Comparison of ENCODE assay signal across 8 cellular contexts in the genomic region with DNA sequence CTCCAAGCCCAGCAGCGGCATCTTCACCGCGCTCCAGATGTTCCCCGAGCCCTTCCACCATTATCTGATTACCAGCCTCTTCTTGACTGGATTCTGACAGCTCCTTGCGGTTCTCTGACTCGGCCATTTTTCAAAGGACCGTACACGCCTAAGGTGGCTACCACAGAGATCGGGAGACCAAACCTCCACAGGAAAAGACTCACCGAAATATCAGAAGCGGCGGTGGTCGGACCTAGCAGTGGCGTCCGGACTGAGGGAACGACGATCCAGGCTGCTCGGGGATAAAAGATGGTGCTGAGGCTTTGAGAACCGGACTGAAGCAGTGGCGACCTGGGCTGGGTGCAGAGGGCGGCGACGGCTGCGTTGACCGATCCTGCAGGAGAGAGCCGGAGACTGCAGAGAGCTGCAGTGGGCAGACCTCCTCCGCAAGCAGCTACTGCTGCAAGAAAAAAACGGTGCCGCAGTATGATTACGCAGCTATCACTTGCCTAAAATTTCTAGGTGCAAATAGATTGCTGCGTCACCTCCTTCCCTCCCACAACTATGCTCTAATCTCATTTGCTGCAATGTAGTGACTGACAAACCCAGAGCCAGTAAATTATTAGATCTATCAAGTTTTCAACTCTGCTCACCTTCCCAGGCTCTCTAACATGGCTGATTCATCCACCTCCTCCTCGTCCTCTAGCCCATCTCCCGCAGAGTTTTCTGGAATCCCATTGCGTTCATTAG. TPM values are rescaled to one million over a fixed set of nuclear protein-coding genes. Genes with fewer than 3 reads are reported as not detected.
DNase-seq lines count a peak whose midpoint lies in the region; ATAC-seq and TF ChIP-seq lines count a peak whose summit lies in the region.

A gene with protein sequence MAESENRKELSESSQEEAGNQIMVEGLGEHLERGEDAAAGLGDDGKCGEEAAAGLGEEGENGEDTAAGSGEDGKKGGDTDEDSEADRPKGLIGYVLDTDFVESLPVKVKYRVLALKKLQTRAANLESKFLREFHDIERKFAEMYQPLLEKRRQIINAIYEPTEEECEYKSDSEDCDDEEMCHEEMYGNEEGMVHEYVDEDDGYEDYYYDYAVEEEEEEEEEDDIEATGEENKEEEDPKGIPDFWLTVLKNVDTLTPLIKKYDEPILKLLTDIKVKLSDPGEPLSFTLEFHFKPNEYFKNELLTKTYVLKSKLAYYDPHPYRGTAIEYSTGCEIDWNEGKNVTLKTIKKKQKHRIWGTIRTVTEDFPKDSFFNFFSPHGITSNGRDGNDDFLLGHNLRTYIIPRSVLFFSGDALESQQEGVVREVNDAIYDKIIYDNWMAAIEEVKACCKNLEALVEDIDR (minus strand): TSS at position 486 of the 729 bp plus-strand sequence. CDS start 359 bp downstream, at position 127.

- H3K4me3 ChIP-seq in A673 (ENCODE audit: low read depth, low read length, poor library complexity, severe bottlenecking) (peak within 1 kb of the TSS; percentile 33), KMS-11 (IDR thresholded peaks at IDR 0.05; ENCODE audit: insufficient read depth, low read depth, low read length) (no peak within 1 kb of the TSS), subcutaneous abdominal adipose tissue (ENCODE audit: low read depth in 1 of 5, low read length in 5 of 5) (peak within 1 kb of the TSS; percentile 52 to 63 (median 57))

- peak; percentile 89 for ATAC-seq in GM19438 (IDR thresholded peaks at IDR 0.05; ENCODE audit: low read depth, unreplicated experiment)

- peaks cover 55% of the 10 kb centered on the region for H3K27me3 Mint-ChIP-seq in activated T-cell treated with anti-CD3 and anti-CD28 coated beads, Interleukin-2, amount 50 U/mL, for 24 hours

- H3K36me3 ChIP-seq in A673 (ENCODE audit: insufficient read depth, low read length, poor library complexity, severe bottlenecking) (no peaks in the 10 kb centered on the region), KMS-11 (ENCODE audit: insufficient read depth) (no peaks in the 10 kb centered on the region), subcutaneous abdominal adipose tissue (ENCODE audit: control insufficient read depth in 5 of 5, insufficient read depth in 5 of 5, low read length in 5 of 5) (no peaks in the 10 kb centered on the region)

- POLR2A ChIA-PET in A673 (lab: Charles Lee; ENCODE audit: low non-redundant PET), result no interaction called here

- intact Hi-C loops in A673 (cut with micrococcal nuclease; ENCODE audit: unreplicated experiment), result no loop called here

- H2AFZ ChIP-seq in KMS-11 (ENCODE audit: low read depth), result peak within 1 kb of the TSS; percentile 93

- H3K79me2 ChIP-seq in KMS-11 (ENCODE audit: insufficient read depth, low read depth), result peaks cover 27% of the 10 kb centered on the region

- CTCF ChIA-PET in A673 (lab: Charles Lee), result no interaction called here

- H3K4me3 Mint-ChIP-seq in activated T-cell treated with anti-CD3 and anti-CD28 coated beads, Interleukin-2, amount 50 U/mL, for 24 hours, result peak within 1 kb of the TSS; percentile 80

- H4K20me1 ChIP-seq in KMS-11 (ENCODE audit: insufficient read depth), result no peaks in the 10 kb centered on the region

- H3K27me3 ChIP-seq in A673 (replicated peaks; ENCODE audit: insufficient read depth, low read depth, low read length, poor library complexity) (peaks cover 5% of the 10 kb centered on the region), KMS-11 (ENCODE audit: insufficient read depth, low read depth) (no peaks in the 10 kb centered on the region), subcutaneous abdominal adipose tissue (ENCODE audit: control insufficient read depth in 5 of 5, insufficient read depth in 4 of 5, low read length in 5 of 5) (peaks cover 3 to 17% (median 10%) of the 10 kb centered on the region in 5 donors)

- BruUV-seq in A673 (replicated peaks; lab: Mats Ljungman, UMichigan), result no TSS peak

- peak; percentile 4 for DNase-seq in A673 (ENCODE audit: low spot score)
- peak; percentile 49 for DNase-seq in activated T-cell treated with anti-CD3 and anti-CD28 coated beads, Interleukin-2, amount 50 U/mL, for 24 hours
- peak; percentile 1 for DNase-seq in fibroblast of peridontal ligament (ENCODE audit: extremely low read depth)
- DNase-seq in myocyte (ENCODE audit: low read depth), result peak; percentile 4
- no peak for DNase-seq in NCI-H526 treated with DMSO at 0.1 percent for 48 hours (lab: John Stamatoyannopoulos, UW)

- H3K9me3 ChIP-seq in A673 (ENCODE audit: low read depth, low read length, poor library complexity, severe bottlenecking), result no peaks in the 10 kb centered on the region
- peaks cover 0 to 3% (median 2%) of the 10 kb centered on the region in 5 donors for H3K9me3 ChIP-seq in subcutaneous abdominal adipose tissue (ENCODE audit: control insufficient read depth in 5 of 5, low read length in 5 of 5)

- H3K4me2 ChIP-seq in KMS-11, result peak within 1 kb of the TSS; percentile 88

- peak within 1 kb of the TSS; percentile 82 for H3K27ac Mint-ChIP-seq in activated T-cell treated with anti-CD3 and anti-CD28 coated beads, Interleukin-2, amount 50 U/mL, for 24 hours

- H3K4me1 ChIP-seq in A673 (ENCODE audit: insufficient read depth, low read length, poor library complexity, severe bottlenecking) (no peaks in the 10 kb centered on the region), KMS-11 (ENCODE audit: low read depth, poor library complexity, severe bottlenecking) (peaks cover 25% of the 10 kb centered on the region), subcutaneous abdominal adipose tissue (ENCODE audit: control insufficient read depth in 5 of 5, insufficient read depth in 5 of 5, low read length in 5 of 5) (peaks cover 0 to 12% (median 0%) of the 10 kb centered on the region in 5 donors)

- peak within 1 kb of the TSS; percentile 80 for H3K9ac ChIP-seq in KMS-11
- peak within 1 kb of the TSS in 1 of 5 donors; percentile 10 for H3K9ac ChIP-seq in subcutaneous abdominal adipose tissue (ENCODE audit: low read length in 5 of 5)

- no peak for TF ChIP-seq CTCF in A673 (conservative IDR thresholded peaks at IDR 0.05; ENCODE audit: low read depth, low read length)
- TF ChIP-seq CTCF in KMS-11 (conservative IDR thresholded peaks at IDR 0.05; ENCODE audit: low read depth, low read length), result no peak

- no peak within 1 kb of the TSS for H3K27ac ChIP-seq in A673 (ENCODE audit: low read depth, low read length, poor library complexity, severe bottlenecking)
- peak within 1 kb of the TSS; percentile 92 for H3K27ac ChIP-seq in KMS-11
- no peak within 1 kb of the TSS for H3K27ac ChIP-seq in subcutaneous abdominal adipose tissue (ENCODE audit: low read depth, low read length)

- H3K4me1 Mint-ChIP-seq in activated T-cell treated with anti-CD3 and anti-CD28 coated beads, Interleukin-2, amount 50 U/mL, for 24 hours (ENCODE audit: low read depth), result peaks cover 19% of the 10 kb centered on the region

- H3K9me3 Mint-ChIP-seq in activated T-cell treated with anti-CD3 and anti-CD28 coated beads, Interleukin-2, amount 50 U/mL, for 24 hours, result no peaks in the 10 kb centered on the region

- H3K36me3 Mint-ChIP-seq in activated T-cell treated with anti-CD3 and anti-CD28 coated beads, Interleukin-2, amount 50 U/mL, for 24 hours (ENCODE audit: low read depth), result no peaks in the 10 kb centered on the region

RNA-seq across cellular contexts. Expression of the gene that starts here (rescaled TPM):
- total RNA-seq in A673 (2021) (0.21 and 0.50 TPM in 2 replicates), myocyte (not detected in 2 replicates)
- polyA plus RNA-seq in myocyte (2012), result not detected

Comparison
In these comparisons a context has a peak if more than half of its experiments do, and no peak if none do; other contexts are left out.
1. Peak in DNase-seq and H3K4me3 ChIP-seq in A673; RNA of the gene not detected or under 1 TPM.
2. Peak in DNase-seq in myocyte; RNA of the gene not detected or under 1 TPM.